In the genomic region with DNA sequence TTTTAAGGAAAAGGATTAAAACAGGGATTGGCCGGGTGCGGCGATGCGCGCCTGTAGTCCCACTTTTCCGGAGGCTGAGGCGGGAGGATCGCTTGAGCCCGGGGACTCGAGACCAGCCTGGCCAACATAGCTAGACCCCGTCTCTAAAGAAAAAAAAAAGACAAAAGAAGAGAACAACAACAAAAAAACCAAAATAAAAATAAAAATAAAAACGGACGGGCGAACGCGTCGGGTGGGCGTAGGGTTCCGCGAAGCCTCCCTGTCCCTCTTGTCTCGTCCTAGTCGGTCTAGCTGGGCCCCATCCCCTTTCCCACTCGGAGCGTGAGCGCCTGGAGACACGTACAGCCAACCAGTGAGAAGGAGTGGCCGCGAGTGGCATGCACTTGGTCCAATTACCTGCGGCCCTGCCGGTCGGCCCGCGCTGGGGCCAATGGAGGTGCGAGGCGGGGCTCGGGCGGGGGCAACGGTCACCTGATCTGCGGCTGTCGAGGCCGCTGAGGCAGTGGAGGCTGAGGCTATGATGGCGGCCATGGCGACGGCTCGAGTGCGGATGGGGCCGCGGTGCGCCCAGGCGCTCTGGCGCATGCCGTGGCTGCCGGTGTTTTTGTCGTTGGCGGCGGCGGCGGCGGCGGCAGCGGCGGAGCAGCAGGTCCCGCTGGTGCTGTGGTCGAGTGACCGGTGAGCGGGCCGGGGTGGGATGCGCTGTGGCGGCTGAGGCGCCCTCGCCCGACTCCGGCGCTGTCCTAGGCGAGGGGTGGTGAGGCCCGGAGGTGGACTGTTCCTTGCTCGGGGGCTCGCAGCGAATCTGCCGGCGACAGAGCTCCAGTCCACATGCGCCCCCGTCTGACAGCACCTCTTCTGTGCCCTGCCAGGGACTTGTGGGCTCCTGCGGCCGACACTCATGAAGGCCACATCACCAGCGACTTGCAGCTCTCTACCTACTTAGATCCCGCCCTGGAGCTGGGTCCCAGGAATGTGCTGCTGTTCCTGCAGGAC, we compare ENCODE assay signal across 8 cellular contexts. TPM values are rescaled to one million over a fixed set of nuclear protein-coding genes. Genes with fewer than 3 reads are reported as not detected.
A peak's percentile ranks its signal among the peaks of the same experiment; 100 is the strongest.
DNase-seq lines count a peak whose midpoint lies in the region; ATAC-seq and TF ChIP-seq lines count a peak whose summit lies in the region.

Gene ATP6AP1 (plus strand): TSS at position 502 of the 996 bp plus-strand sequence. CDS start 16 bp downstream, at position 518.

- H3K4me3 ChIP-seq in right cardiac atrium (ENCODE audit: low read length) (peak within 1 kb of the TSS; percentile 73), vagina (peak within 1 kb of the TSS; percentile 48 to 77)

- ATAC-seq in HG02870 (IDR thresholded peaks at IDR 0.05; ENCODE audit: unreplicated experiment) (peak; percentile 95), right cardiac atrium (peak; percentile 98 to 99)

- TF ChIP-seq POLR2A in vagina (IDR thresholded peaks at IDR 0.05) = peak in 1 of 2 donors; percentile 49

- H3K9me3 ChIP-seq in right cardiac atrium (ENCODE audit: control insufficient read depth, low read length) = no peaks in the 10 kb centered on the region
- no peaks in the 10 kb centered on the region for H3K9me3 ChIP-seq in vagina

- H3K4me1 ChIP-seq in right cardiac atrium (ENCODE audit: control insufficient read depth, insufficient read depth, low read length) (no peaks in the 10 kb centered on the region), vagina (peaks cover 6% of the 10 kb centered on the region)

- peaks cover 0 to 4% of the 10 kb centered on the region in 2 donors for H3K36me3 ChIP-seq in vagina

- no peaks in the 10 kb centered on the region for H3K27me3 ChIP-seq in right cardiac atrium (ENCODE audit: control insufficient read depth, insufficient read depth)
- no peaks in the 10 kb centered on the region for H3K27me3 ChIP-seq in vagina

- peak; percentile 90 for DNase-seq in GM13977 (ENCODE audit: low spot score)
- DNase-seq in NCI-H146 treated with DMSO at 0.1 percent for 48 hours (lab: John Stamatoyannopoulos, UW; ENCODE audit: unreplicated experiment) = peak; percentile 81
- DNase-seq in T-helper 2 cell = peak; percentile 66 to 96 (median 84)
- peak; percentile 32 to 93 (median 84) for DNase-seq in anterior cingulate cortex (lab: John Stamatoyannopoulos, UW)
- peak; percentile 94 to 97 (median 97) for DNase-seq in right cardiac atrium
- DNase-seq in putamen (ENCODE audit: low spot score) = peak; percentile 91
- no peak for DNase-seq in vagina (ENCODE audit: extremely low spot score in 2 of 2)

- 9% methylated on average over 87 of the region's 87 CpGs for WGBS in right cardiac atrium

- TF ChIP-seq CTCF in GM13977 (IDR thresholded peaks at IDR 0.05; ENCODE audit: extremely low read depth, insufficient read depth, missing control alignments) (peak; percentile 28), vagina (IDR thresholded peaks at IDR 0.05) (no peak)

- intact Hi-C loops in right cardiac atrium (cut with DNase I) = no loop called here
- intact Hi-C loops in vagina (cut with DNase I) = no loop called here

- in situ Hi-C loops in GM13977 (cut with MboI; ENCODE audit: low pct_unique_long_range_greater_than_20kb, low sequenced_read_pairs, unreplicated experiment) = no loop called here

- H3K27ac ChIP-seq in right cardiac atrium (ENCODE audit: low read length) (peak within 1 kb of the TSS; percentile 72), vagina (peak within 1 kb of the TSS; percentile 88)

RNA-seq across cellular contexts. Expression of gene ATP6AP1, which starts in this region (rescaled TPM):
- 10 to 100 TPM; 73.7 to 83.8 (median 77.4) TPM for total RNA-seq in right cardiac atrium
- 63.1 TPM for polyA plus RNA-seq in right cardiac atrium
- 54.5 TPM for total RNA-seq in vagina

Comparison
In these comparisons a context has a peak if more than half of its experiments do, and no peak if none do; other contexts are left out.
1. DNase-seq: peak in GM13977 (single experiment), NCI-H146 treated with DMSO at 0.1 percent for 48 hours (single experiment), T-helper 2 cell (5 of 5), anterior cingulate cortex (58 of 58), right cardiac atrium (3 of 3) and putamen (single experiment); none in vagina (0 of 2).